20 cellular contexts compared by ENCODE assay signal in the genomic region with DNA sequence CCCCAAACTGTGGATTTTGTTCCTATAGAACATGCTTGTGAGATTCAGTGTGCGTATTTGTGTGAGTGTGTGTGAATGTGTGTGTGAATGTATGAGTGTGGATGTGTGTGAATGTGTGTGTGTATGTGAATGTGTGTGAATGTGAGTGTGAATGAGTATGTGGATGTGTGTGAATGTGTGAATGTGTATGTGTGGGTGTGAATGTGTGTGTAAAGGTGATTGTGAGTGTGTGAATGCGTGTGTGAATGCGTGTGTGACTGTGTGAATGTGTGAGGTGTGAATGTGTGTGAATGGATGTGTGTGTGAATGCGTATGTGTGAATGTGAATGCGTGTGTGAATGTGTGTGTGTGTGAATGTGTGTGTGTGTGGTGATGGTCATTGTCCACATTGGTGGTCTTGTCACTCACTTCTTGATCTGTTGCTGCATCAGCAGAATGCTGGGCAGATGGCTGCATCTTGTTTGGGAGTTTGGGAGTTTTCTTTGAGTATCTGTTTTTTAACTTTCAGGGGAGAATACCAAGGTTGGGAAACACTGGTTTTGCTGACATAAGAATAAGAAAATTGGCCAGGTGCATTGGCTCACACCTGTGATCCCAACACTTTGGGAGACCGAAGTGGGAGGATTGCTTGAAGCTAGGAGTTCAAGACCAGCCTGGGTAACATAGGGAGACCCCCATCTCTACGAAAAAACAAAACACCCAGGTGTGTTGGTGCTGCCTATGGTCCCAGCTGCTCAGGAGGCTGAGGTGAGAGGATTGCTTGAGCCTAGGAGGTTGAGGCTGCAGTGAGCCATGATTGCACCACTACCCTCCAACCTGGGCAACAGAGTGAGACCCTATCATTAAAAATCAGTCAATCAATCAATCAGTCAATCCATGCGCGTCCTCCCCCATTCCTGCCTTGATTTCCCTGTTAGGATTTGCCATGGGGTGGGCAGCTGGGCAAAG. TPM values are rescaled to one million over a fixed set of nuclear protein-coding genes. Genes with fewer than 3 reads are reported as not detected.
DNase-seq lines count a peak whose midpoint lies in the region; ATAC-seq and TF ChIP-seq lines count a peak whose summit lies in the region.
"Had no signal": no experiment of that assay in that cellular context is flagged by ENCODE, and none has a peak within 500 bp of the region (broad histone marks: within the 10 kb centered on the region; RNA-seq: fewer than 3 reads in every experiment).

No MANE protein-coding gene starts in this region.

- no peak overlapping the region for H3K4ac ChIP-seq in neuronal stem cell (ENCODE audit: low read length)

- H4K20me1 ChIP-seq in KMS-11 (ENCODE audit: insufficient read depth), result no peaks in the 10 kb centered on the region

- H3K27ac ChIP-seq in ACC112 (ENCODE audit: low read depth, low read length) (0 out of 2 replicates have a peak overlapping the region, but pooled peaks have one; percentile 0), KMS-11 (no peak overlapping the region), colonic mucosa (peak overlapping the region; percentile 93), neuronal stem cell (replicated peaks; ENCODE audit: low read length) (no peak overlapping the region), gastroesophageal sphincter (no peak overlapping the region)
- H3K27ac ChIP-seq: BLaER1 treated with 17β-estradiol and CSF1 and Interleukin-3, amounts not matched to agents 10 nM and 100 nM had no signal

- H2BK12ac ChIP-seq in neuronal stem cell (ENCODE audit: low read length), result no peak overlapping the region

- no peak overlapping the region for H3K18ac ChIP-seq in neuronal stem cell (ENCODE audit: low read length)

- ATAC-seq in gastroesophageal sphincter (no peak), HG02763 (IDR thresholded peaks at IDR 0.05; ENCODE audit: unreplicated experiment) (no peak)
- ATAC-seq: activated CD4-positive, alpha-beta T cell treated with anti-CD3 and anti-CD28 coated beads for 36 hours; activated T-cell treated with anti-CD3 and anti-CD28 coated beads, Interleukin-2, amount 50 U/mL, for 4 hours; stimulated activated naive CD8-positive, alpha-beta T cell treated with anti-CD3 and anti-CD28 coated beads, Interleukin-15, amount 100 ng/mL, for 72 hours; T-cell had no signal

- TF ChIP-seq EP300 in gastroesophageal sphincter (IDR thresholded peaks at IDR 0.05), result no peak

- H2AK5ac ChIP-seq in neuronal stem cell (ENCODE audit: low read depth, low read length), result no peak overlapping the region

- no peak overlapping the region for H4K91ac ChIP-seq in neuronal stem cell (ENCODE audit: low read depth, low read length, poor library complexity)

- H2AFZ ChIP-seq in ACC112 (ENCODE audit: low read length, unreplicated experiment), result no peak overlapping the region
- no peak overlapping the region for H2AFZ ChIP-seq in KMS-11 (ENCODE audit: low read depth)
- no peak overlapping the region for H2AFZ ChIP-seq in neuronal stem cell (ENCODE audit: low read length)

- peaks cover 18% of the 10 kb centered on the region for H3K79me1 ChIP-seq in neuronal stem cell (ENCODE audit: low read depth, low read length)

- H4K8ac ChIP-seq in neuronal stem cell (ENCODE audit: low read depth, low read length), result no peak overlapping the region

- H2BK15ac ChIP-seq in neuronal stem cell (ENCODE audit: low read length), result no peak overlapping the region

- H3K23ac ChIP-seq in neuronal stem cell (ENCODE audit: low read depth, low read length, poor library complexity), result no peak overlapping the region

- WGBS in neuronal stem cell (ENCODE audit: extremely low coverage in 2 of 2, insufficient read length in 2 of 2, insufficient replicate concordance in 1 of 2), 2 donors, result 100% methylated on average over 4 to 5 of the region's 9 CpGs
- WGBS in gastroesophageal sphincter (ENCODE audit: low coverage in 1 of 2), 2 donors, result 83 to 88% methylated on average over 6 to 8 of the region's 9 CpGs

- H3K14ac ChIP-seq in neuronal stem cell (ENCODE audit: low read length), result no peak overlapping the region

- H2BK120ac ChIP-seq in neuronal stem cell (ENCODE audit: low read depth, low read length), result no peak overlapping the region

- H3K4me1 ChIP-seq in ACC112 (ENCODE audit: control insufficient read depth, insufficient read depth, low read length, unreplicated experiment) (peaks cover 10% of the 10 kb centered on the region), KMS-11 (ENCODE audit: low read depth, poor library complexity, severe bottlenecking) (peaks cover 33% of the 10 kb centered on the region), colonic mucosa (peaks cover 19% of the 10 kb centered on the region), neuronal stem cell (ENCODE audit: control insufficient read depth in 2 of 2, insufficient read depth in 1 of 2, low read depth in 1 of 2, low read length in 2 of 2) (peaks cover 0 to 5% of the 10 kb centered on the region in 2 donors), gastroesophageal sphincter (peaks cover 0 to 39% (median 0%) of the 10 kb centered on the region in 3 donors)

- H2BK5ac ChIP-seq in neuronal stem cell (ENCODE audit: low read length), result no peak overlapping the region

- DNase-seq in colonic mucosa (no peak), neuronal stem cell (ENCODE audit: low spot score) (no peak), NCI-H1092 treated with DMSO at 0.1 percent for 48 hours (lab: John Stamatoyannopoulos, UW) (no peak), DMS79 (lab: John Stamatoyannopoulos, UW) (no peak)
- DNase-seq: activated CD4-positive, alpha-beta T cell treated with anti-CD3 and anti-CD28 coated beads for 36 hours; activated naive CD4-positive, alpha-beta T cell treated with anti-CD3 and anti-CD28 coated beads for 36 hours; activated T-cell treated with anti-CD3 and anti-CD28 coated beads, Interleukin-2, amount 50 U/mL, for 4 hours; MV-4-11; NCI-H1930; nucleus accumbens; SHP77 treated with DMSO at 0.1 percent for 48 hours; stimulated activated naive CD8-positive, alpha-beta T cell treated with anti-CD3 and anti-CD28 coated beads, Interleukin-15, amount 100 ng/mL, for 72 hours; T-cell had no signal

- TF ChIP-seq CTCF in KMS-11 (conservative IDR thresholded peaks at IDR 0.05; ENCODE audit: low read depth, low read length), result no peak
- TF ChIP-seq CTCF in colonic mucosa (IDR thresholded peaks at IDR 0.05), result no peak
- no peak for TF ChIP-seq CTCF in gastroesophageal sphincter (IDR thresholded peaks at IDR 0.05)

- H3K4me2 ChIP-seq in KMS-11 (0 out of 2 replicates have a peak overlapping the region, but pooled peaks have one; percentile 5), neuronal stem cell (ENCODE audit: insufficient read depth, low read length, poor library complexity, severe bottlenecking) (no peak overlapping the region)
- H3K4me2 ChIP-seq: BLaER1 treated with 17β-estradiol and CSF1 and Interleukin-3, amounts not matched to agents 10 nM and 100 nM had no signal

- peaks cover 71% of the 10 kb centered on the region for H3K79me2 ChIP-seq in ACC112 (ENCODE audit: control insufficient read depth, insufficient read depth, low read length, unreplicated experiment)
- H3K79me2 ChIP-seq in KMS-11 (ENCODE audit: insufficient read depth, low read depth), result peaks cover 96% of the 10 kb centered on the region

- no peak for TF ChIP-seq POLR2A in gastroesophageal sphincter (IDR thresholded peaks at IDR 0.05)

- intact Hi-C loops in colonic mucosa (cut with DNase I), result no loop called here

- H3K4me3 ChIP-seq in ACC112 (ENCODE audit: low read depth, low read length) (no peak overlapping the region), KMS-11 (IDR thresholded peaks at IDR 0.05; ENCODE audit: insufficient read depth, low read depth, low read length) (no peak overlapping the region), colonic mucosa (no peak overlapping the region), neuronal stem cell (ENCODE audit: low read length in 2 of 2) (no peak overlapping the region), gastroesophageal sphincter (no peak overlapping the region)
- H3K4me3 ChIP-seq: BLaER1 treated with 17β-estradiol and CSF1 and Interleukin-3, amounts not matched to agents 10 nM and 100 nM; lung; tibial nerve had no signal

- no peaks in the 10 kb centered on the region for H3K9me3 ChIP-seq in colonic mucosa
- peaks cover 5 to 7% of the 10 kb centered on the region in 2 donors for H3K9me3 ChIP-seq in neuronal stem cell (replicated peaks in 1 of 2; ENCODE audit: control insufficient read depth in 2 of 2, insufficient read depth in 1 of 2, low read depth in 1 of 2, low read length in 2 of 2)
- H3K9me3 ChIP-seq in gastroesophageal sphincter, result no peaks in the 10 kb centered on the region
- H3K9me3 ChIP-seq: tibial nerve had no signal

- H3K9ac ChIP-seq in KMS-11, result no peak overlapping the region
- peak overlapping the region in 1 of 2 donors; percentile 48 for H3K9ac ChIP-seq in colonic mucosa (ENCODE audit: low read depth in 2 of 2, low read length in 2 of 2)
- peak overlapping the region; percentile 44 for H3K9ac ChIP-seq in neuronal stem cell (ENCODE audit: low read depth, low read length, poor library complexity)
- H3K9ac ChIP-seq: BLaER1 treated with 17β-estradiol and CSF1 and Interleukin-3, amounts not matched to agents 10 nM and 100 nM had no signal

- H3K36me3 ChIP-seq in ACC112 (ENCODE audit: insufficient read depth, low read length) (no peaks in the 10 kb centered on the region), KMS-11 (ENCODE audit: insufficient read depth) (no peaks in the 10 kb centered on the region), colonic mucosa (no peaks in the 10 kb centered on the region), neuronal stem cell (replicated peaks in 1 of 2; ENCODE audit: control insufficient read depth in 2 of 2, insufficient read depth in 2 of 2, low read length in 2 of 2) (peaks cover 0 to 4% of the 10 kb centered on the region in 2 donors), gastroesophageal sphincter (no peaks in the 10 kb centered on the region)

- no peaks in the 10 kb centered on the region for H3K27me3 ChIP-seq in ACC112 (ENCODE audit: insufficient read depth, low read length)
- H3K27me3 ChIP-seq in KMS-11 (ENCODE audit: insufficient read depth, low read depth), result no peaks in the 10 kb centered on the region
- H3K27me3 ChIP-seq in colonic mucosa, result no peaks in the 10 kb centered on the region
- no peaks in the 10 kb centered on the region for H3K27me3 ChIP-seq in neuronal stem cell (ENCODE audit: control insufficient read depth in 3 of 3, insufficient read depth in 3 of 3, low read depth in 1 of 3, low read length in 3 of 3)
- H3K27me3 ChIP-seq in gastroesophageal sphincter, result no peaks in the 10 kb centered on the region
- H3K27me3 ChIP-seq: BLaER1 treated with 17β-estradiol and CSF1 and Interleukin-3, amounts not matched to agents 10 nM and 100 nM; tibial nerve had no signal

RNA-seq across cellular contexts. Expression of a gene that starts 18.2 kb away (rescaled TPM):
- 10 to 100 TPM; 62.1 to 62.9 TPM for total RNA-seq in colonic mucosa
- polyA plus RNA-seq in neuronal stem cell (2013, experiment 1 of 2), result 18.3 TPM
- 17.8 TPM for polyA plus RNA-seq in neuronal stem cell (2013, experiment 2 of 2)
- 10 to 100 TPM; 33.7 to 55.2 (median 37.5) TPM for total RNA-seq in gastroesophageal sphincter

Comparison
In these comparisons a context has a peak if more than half of its experiments do, and no peak if none do; other contexts are left out.
1. H3K27ac ChIP-seq: peak in ACC112 (single experiment) and colonic mucosa (single experiment); none in KMS-11 (single experiment), neuronal stem cell (single experiment) and gastroesophageal sphincter (0 of 4).